11 cellular contexts compared by ENCODE assay signal in the genomic region with DNA sequence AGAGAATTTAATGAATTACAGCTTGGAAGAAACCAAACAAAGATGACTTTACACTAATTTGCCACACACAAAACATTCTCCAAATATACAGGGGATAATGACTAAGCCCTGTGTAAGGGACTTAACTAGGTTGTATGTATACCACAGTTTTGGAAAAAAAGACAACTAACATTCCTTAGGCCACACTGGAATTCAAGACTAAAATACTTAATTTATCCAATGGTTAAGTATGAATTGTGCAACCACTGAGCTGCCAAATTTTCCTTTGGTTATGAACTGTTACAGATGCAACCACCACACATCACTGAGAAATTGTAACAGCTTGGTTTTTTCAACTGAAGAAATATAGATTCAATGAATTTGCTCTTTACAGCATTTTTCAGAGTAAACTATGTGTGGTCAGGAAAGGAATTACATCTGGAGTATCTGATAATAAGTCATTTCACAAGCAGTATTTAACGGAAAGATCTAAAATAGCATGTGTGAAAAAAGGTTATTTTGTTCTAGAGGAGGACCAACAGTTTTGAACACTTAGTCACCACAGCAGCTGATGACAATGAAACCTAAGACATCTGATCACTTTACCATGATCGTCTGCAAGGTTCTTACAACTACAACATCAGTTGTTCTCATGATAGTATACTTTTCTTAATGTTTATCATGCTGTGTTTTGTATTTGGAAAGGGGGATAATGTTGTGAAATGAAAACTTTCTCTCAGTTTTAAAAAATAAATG.
DNase-seq lines count a peak whose midpoint lies in the region; ATAC-seq and TF ChIP-seq lines count a peak whose summit lies in the region.
"Had no signal": no experiment of that assay in that cellular context is flagged by ENCODE, and none has a peak within 500 bp of the region (broad histone marks: within the 10 kb centered on the region; RNA-seq: fewer than 3 reads in every experiment).

No MANE protein-coding gene starts in this region.

- TF ChIP-seq RAD21 in HCT116 (IDR thresholded peaks at IDR 0.05; ENCODE audit: low read depth): no peak

- H4K20me1 ChIP-seq in HCT116 (ENCODE audit: insufficient read depth): no peaks in the 10 kb centered on the region

- intact Hi-C loops in HCT116 (cut with micrococcal nuclease): no loop called here
- intact Hi-C loops in upper lobe of right lung (cut with DNase I): no loop called here

- no peaks in the 10 kb centered on the region for H3K9me2 ChIP-seq in HCT116 (ENCODE audit: insufficient read depth)

- H3K9ac ChIP-seq in HCT116 (ENCODE audit: low read length): no peak overlapping the region

- ATAC-seq in HCT116 (no peak), upper lobe of right lung (no peak), HG03378 (IDR thresholded peaks at IDR 0.05; ENCODE audit: unreplicated experiment) (no peak)
- ATAC-seq: esophagus mucosa; stimulated activated naive B cell treated with anti-CD40 and anti-IgM and Interleukin-4, amounts not matched to agents 10 μg/mL and 1 μg/mL and 100 μg/mL, for 72 hours had no signal

- TF ChIP-seq POLR2A in HCT116 (IDR thresholded peaks at IDR 0.05; ENCODE audit: borderline replicate concordance, extremely low read depth, insufficient read depth, insufficient read length): no peak

- DNase-seq in HCT116 (ENCODE audit: low read depth, low spot score) (no peak), SW 1271 (lab: John Stamatoyannopoulos, UW) (peak; percentile 17 to 69), fibroblast of the aortic adventitia (ENCODE audit: low read depth) (peak; percentile 98), upper lobe of right lung (no peak), DMS79 treated with DMSO at 0.1 percent for 48 hours (lab: John Stamatoyannopoulos, UW) (no peak), NCI-H524 (lab: John Stamatoyannopoulos, UW) (no peak)
- DNase-seq: stimulated activated naive B cell treated with anti-CD40 and anti-IgM and Interleukin-4, amounts not matched to agents 10 μg/mL and 1 μg/mL and 100 μg/mL, for 72 hours; T-helper 2 cell had no signal

- H3K9me3 ChIP-seq in HCT116 (ENCODE audit: control insufficient read depth in 1 of 2, insufficient read depth in 1 of 2, low read depth in 1 of 2, low read length in 2 of 2) (peaks cover 0 to 6% of the 10 kb centered on the region in 2 experiments; a peak in 1 of 4 replicates), upper lobe of right lung (peaks cover 13% of the 10 kb centered on the region)

- BruUV-seq in HCT116 (replicated peaks; lab: Mats Ljungman, UMichigan): no TSS peak

- POLR2A ChIA-PET in HCT116 (lab: Charles Lee): no interaction called here

- no peak overlapping the region for H2AFZ ChIP-seq in HCT116 (ENCODE audit: low read depth, low read length, poor library complexity, severe bottlenecking)

- RAD21 ChIA-PET in HCT116 (lab: Charles Lee; ENCODE audit: low non-redundant PET in 1 of 2, low total read pairs in 2 of 2, uncharacterized antibody in 2 of 2, unreplicated experiment in 2 of 2): no interaction called here

- H3K4me3 ChIP-seq in HCT116 (replicated peaks in 1 of 2; ENCODE audit: low read depth in 1 of 2, low read length in 2 of 2) (no peak overlapping the region), fibroblast of the aortic adventitia (ENCODE audit: low read depth, low read length) (no peak overlapping the region), upper lobe of right lung (no peak overlapping the region)
- H3K4me3 ChIP-seq: ascending aorta had no signal

- H3K36me3 ChIP-seq in HCT116 (ENCODE audit: control insufficient read depth in 1 of 2, insufficient read depth in 2 of 2, low read length in 2 of 2) (no peaks in the 10 kb centered on the region), upper lobe of right lung (no peaks in the 10 kb centered on the region)

- no peak overlapping the region for H3K4me2 ChIP-seq in HCT116 (ENCODE audit: low read length)

- H3K27me3 ChIP-seq in HCT116 (ENCODE audit: insufficient read depth, low read length): no peaks in the 10 kb centered on the region
- H3K27me3 ChIP-seq in upper lobe of right lung: no peaks in the 10 kb centered on the region
- H3K27me3 ChIP-seq: ascending aorta had no signal

- H3K27ac ChIP-seq in HCT116 (ENCODE audit: low read depth, low read length): no peak overlapping the region
- H3K27ac ChIP-seq in upper lobe of right lung: no peak overlapping the region
- H3K27ac ChIP-seq: ascending aorta had no signal

- TF ChIP-seq CTCF in HCT116 (IDR thresholded peaks at IDR 0.05 in 2 of 3, conservative IDR thresholded peaks at IDR 0.05 in 1 of 3; ENCODE audit: borderline replicate concordance in 1 of 3, insufficient read depth in 1 of 3, low read depth in 2 of 3, low read length in 2 of 3) (0 out of 6 replicates have a peak, but pooled peaks of 2 of the 3 experiments have one; percentile 2 to 22), fibroblast of the aortic adventitia (IDR thresholded peaks at IDR 0.05; ENCODE audit: insufficient read depth, low read length) (peak; percentile 44), upper lobe of right lung (IDR thresholded peaks at IDR 0.05) (peak; percentile 7)

- CTCF ChIA-PET in HCT116 (lab: Charles Lee): no interaction called here

- no peaks in the 10 kb centered on the region for H3K4me1 ChIP-seq in HCT116 (ENCODE audit: control insufficient read depth in 1 of 2, insufficient read depth in 2 of 2, low read length in 2 of 2)
- no peaks in the 10 kb centered on the region for H3K4me1 ChIP-seq in upper lobe of right lung
- H3K4me1 ChIP-seq: ascending aorta had no signal

- no peaks in the 10 kb centered on the region for H3K79me2 ChIP-seq in HCT116 (ENCODE audit: insufficient read depth, low read length)

TF ChIP-seq in HCT116, 20 proteins besides CTCF, POLR2A, EP300 and RAD21:
- TF ChIP-seq CBX3 (IDR thresholded peaks at IDR 0.05; ENCODE audit: low read depth) (no peak), ZNF274 (IDR thresholded peaks at IDR 0.05; ENCODE audit: low read depth, low read length) (no peak)
TF ChIP-seq in HCT116: peak in this region for 0.

Comparison
In these comparisons a context has a peak if more than half of its experiments do, and no peak if none do; other contexts are left out.
1. DNase-seq: peak in SW 1271 (2 of 2) and fibroblast of the aortic adventitia (single experiment); none in HCT116 (single experiment), upper lobe of right lung (single experiment), DMS79 treated with DMSO at 0.1 percent for 48 hours (single experiment) and NCI-H524 (0 of 2).
2. Peak in every context shown above with its lines, with median percentiles within 50 percentile points of each other: CTCF ChIP-seq.